In genomic region chr19:11766597-11767591, GRCh38 we compare ENCODE assay signal across 8 cellular contexts. TPM values are rescaled to one million over a fixed set of nuclear protein-coding genes. Genes with fewer than 3 reads are reported as not detected.
DNase-seq lines count a peak whose midpoint lies in the region; ATAC-seq lines count a peak whose summit lies in the region.

Gene ZNF441 (plus strand): TSS chr19:11767000. CDS start chr19:11767194, 194 bp downstream.

- ATAC-seq in GM19023 (IDR thresholded peaks at IDR 0.05; ENCODE audit: unreplicated experiment) (peak; percentile 99), HG03175 (IDR thresholded peaks at IDR 0.05; ENCODE audit: unreplicated experiment) (peak; percentile 93)

- peak; percentile 96 for DNase-seq in AG08396 (ENCODE audit: low spot score)
- peak; percentile 65 for DNase-seq in NCI-H446 treated with DMSO at 0.1 percent for 48 hours (lab: John Stamatoyannopoulos, UW)
- peak; percentile 87 to 97 for DNase-seq in activated CD4-positive, alpha-beta T cell treated with anti-CD3 and anti-CD28 coated beads for 24 hours (ENCODE audit: low read depth in 2 of 2)
- peak; percentile 97 for DNase-seq in cerebellum (ENCODE audit: low spot score)
- peak; percentile 84 for DNase-seq in kidney glomerular epithelial cell (lab: John Stamatoyannopoulos, UW)
- DNase-seq in stimulated activated CD4-positive, alpha-beta T cell treated with anti-CD3 and anti-CD28 coated beads, Interleukin-15, amount 100 ng/mL, for 24 hours = peak; percentile 98

RNA-seq across cellular contexts. Expression of gene ZNF441, which starts in this region (rescaled TPM):
- total RNA-seq in cerebellum = 37.8 TPM

Comparison
In these comparisons a context has a peak if more than half of its experiments do, and no peak if none do; other contexts are left out.
1. Peak in every context shown above with its lines: DNase-seq and ATAC-seq.